8 cellular contexts compared by ENCODE assay signal in the genomic region with DNA sequence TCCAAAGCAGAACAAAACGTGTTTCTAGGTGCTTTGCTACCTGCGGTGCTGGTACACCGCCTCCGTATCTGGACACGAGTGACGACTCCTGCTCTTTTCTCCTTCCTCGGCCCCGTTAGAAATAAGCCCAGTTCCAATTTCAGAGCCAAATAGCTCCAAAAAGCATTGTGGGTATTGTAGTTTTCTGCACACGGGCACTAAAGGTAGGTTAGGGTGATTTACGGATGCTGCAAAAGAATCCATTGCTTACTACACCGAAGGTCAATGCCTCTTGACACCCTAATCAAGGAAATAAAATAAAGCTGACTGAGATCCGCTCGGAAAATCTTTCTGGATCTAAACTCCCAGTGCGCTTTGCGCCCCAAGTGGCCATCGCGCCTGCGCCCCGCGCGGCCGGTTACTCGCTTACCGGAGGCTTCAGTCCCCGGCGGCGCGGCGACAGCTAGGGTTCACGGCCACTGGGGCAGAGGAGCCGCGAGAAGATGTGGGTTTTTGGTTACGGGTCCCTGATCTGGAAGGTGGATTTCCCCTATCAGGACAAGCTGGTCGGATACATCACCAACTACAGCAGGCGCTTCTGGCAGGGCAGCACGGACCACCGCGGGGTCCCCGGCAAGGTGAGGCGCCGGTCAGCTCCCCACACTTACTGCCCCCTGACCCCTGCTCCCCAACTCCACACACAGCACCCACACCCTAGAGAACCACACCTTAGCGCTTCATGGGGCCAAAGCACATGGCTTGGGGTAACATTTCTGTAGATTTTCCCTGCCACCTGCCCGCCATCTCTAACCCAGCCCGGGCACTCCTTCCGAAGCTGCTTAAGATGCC. TPM values are rescaled to one million over a fixed set of nuclear protein-coding genes. Genes with fewer than 3 reads are reported as not detected.
DNase-seq lines count a peak whose midpoint lies in the region; ATAC-seq and TF ChIP-seq lines count a peak whose summit lies in the region.

A gene (plus strand): TSS at position 400 of the 828 bp plus-strand sequence. CDS start 83 bp downstream, at position 483.

- H3K9me3 ChIP-seq in AG04450 (ENCODE audit: control insufficient read depth, insufficient read depth, low read length) (no peaks in the 10 kb centered on the region), breast epithelium (no peaks in the 10 kb centered on the region), smooth muscle cell (replicated peaks; ENCODE audit: low read depth) (no peaks in the 10 kb centered on the region)

- peak within 1 kb of the TSS; percentile 88 for H3K4me2 ChIP-seq in smooth muscle cell

- peaks cover 5% of the 10 kb centered on the region for H3F3A ChIP-seq in smooth muscle cell (ENCODE audit: low read depth)

- POLR2A ChIA-PET in AG04450 (lab: Yijun Ruan, JAX): interaction anchor here (0.8 to 1.2 kb wide), 2 partner anchors 9 to 19 kb away, joined by 3 to 4 read pairs; a partner anchor contains a TSS

- H3K36me3 ChIP-seq in breast epithelium: no peaks in the 10 kb centered on the region
- H3K36me3 ChIP-seq in smooth muscle cell (ENCODE audit: low read depth): no peaks in the 10 kb centered on the region

- H3K4me3 ChIP-seq in AG04450 (ENCODE audit: low read depth, low read length): peak within 1 kb of the TSS; percentile 87
- H3K4me3 ChIP-seq in breast epithelium: peak within 1 kb of the TSS; percentile 59 to 93 (median 81)
- H3K4me3 ChIP-seq in smooth muscle cell: peak within 1 kb of the TSS; percentile 77

- peaks cover 17% of the 10 kb centered on the region for H3K79me2 ChIP-seq in smooth muscle cell (ENCODE audit: low read depth)

- H3K27ac ChIP-seq in AG04450 (ENCODE audit: low read depth, low read length) (peak within 1 kb of the TSS; percentile 55), VCaP (peak within 1 kb of the TSS; percentile 80), breast epithelium (peak within 1 kb of the TSS; percentile 71 to 80), smooth muscle cell (ENCODE audit: low read depth) (peak within 1 kb of the TSS; percentile 0)

- WGBS in smooth muscle cell (ENCODE audit: low lambda C conversion rate): under 1% methylated on average over 38 of the region's 45 CpGs

- intact Hi-C loops in breast epithelium (cut with DNase I; ENCODE audit: low total_unique reads): no loop called here

- no peak for TF ChIP-seq POLR2A in breast epithelium (IDR thresholded peaks at IDR 0.05)

- CTCF ChIA-PET in AG04450 (lab: Charles Lee): interaction anchor here (0.6 to 1.1 kb wide), 2 partner anchors 17 to 50 kb away, joined by 3 read pairs; no protein-coding TSS in a partner anchor

- H3K4me1 ChIP-seq in breast epithelium: no peaks in the 10 kb centered on the region
- peaks cover 12% of the 10 kb centered on the region for H3K4me1 ChIP-seq in smooth muscle cell (ENCODE audit: low read depth)

- ATAC-seq in GM18870 (IDR thresholded peaks at IDR 0.05; ENCODE audit: unreplicated experiment): peak; percentile 87
- ATAC-seq in HG03108 (IDR thresholded peaks at IDR 0.05; ENCODE audit: unreplicated experiment): peak; percentile 91

- H2AFZ ChIP-seq in smooth muscle cell (ENCODE audit: low read depth): peak within 1 kb of the TSS; percentile 96

- H4K20me1 ChIP-seq in smooth muscle cell (ENCODE audit: low read depth): peaks cover 22% of the 10 kb centered on the region

- DNase-seq in AG04450 (ENCODE audit: low read depth, low spot score) (peak; percentile 33), NCI-H2171 treated with DMSO at 0.1 percent for 48 hours (lab: John Stamatoyannopoulos, UW) (peak; percentile 96), breast epithelium (ENCODE audit: low spot score in 2 of 2) (peak; percentile 61 to 77), iPS-NIHi7 (ENCODE audit: extremely low spot score) (peak; percentile 86), smooth muscle cell (lab: John Stamatoyannopoulos, UW; ENCODE audit: unreplicated experiment) (peak; percentile 34)

- H3K27me3 ChIP-seq in AG04450 (ENCODE audit: control insufficient read depth, insufficient read depth, low read length) (no peaks in the 10 kb centered on the region), breast epithelium (no peaks in the 10 kb centered on the region), smooth muscle cell (ENCODE audit: low read depth) (no peaks in the 10 kb centered on the region)

- H3K9ac ChIP-seq in smooth muscle cell (ENCODE audit: low read depth): peak within 1 kb of the TSS; percentile 37

- TF ChIP-seq CTCF in AG04450 (IDR thresholded peaks at IDR 0.05; ENCODE audit: low read depth, low read length) (peak; percentile 54), VCaP (conservative IDR thresholded peaks at IDR 0.05) (peak; percentile 25; the same call in 1 of the 2 replicates), breast epithelium (IDR thresholded peaks at IDR 0.05) (peak; percentile 14 to 59 (median 50)), smooth muscle cell (IDR thresholded peaks at IDR 0.05; ENCODE audit: borderline replicate concordance, insufficient read depth, poor library complexity, severe bottlenecking) (peak; percentile 22)

RNA-seq across cellular contexts. Expression of the gene that starts here (rescaled TPM):
- polyA plus RNA-seq in AG04450 (2011; rRNA removed): 2.4 and 3.6 TPM in 2 replicates
- 0.61 and 1.4 TPM in 2 replicates for polyA minus RNA-seq in AG04450 (2011; rRNA and poly(A)+ RNA removed)
- 1 to 10 TPM; 1.2 to 5.1 (median 2.0) TPM for total RNA-seq in breast epithelium
- 0.54 and 2.9 TPM in 2 replicates for total RNA-seq in smooth muscle cell
- polyA plus RNA-seq in smooth muscle cell: 0.97 and 2.7 TPM in 2 replicates

Comparison
In these comparisons a context has a peak if more than half of its experiments do, and no peak if none do; other contexts are left out.
1. Peak in every context shown above with its lines: DNase-seq, ATAC-seq, H3K4me3 ChIP-seq and H3K27ac ChIP-seq.
2. DNase-seq: peak in every context shown above with its lines; median percentile 96 in NCI-H2171 treated with DMSO at 0.1 percent for 48 hours; 86 in iPS-NIHi7; 69 in breast epithelium; 34 in smooth muscle cell; 33 in AG04450.
3. H3K27ac ChIP-seq: peak in every context shown above with its lines; median percentile 80 in VCaP; 76 in breast epithelium; 55 in AG04450; 0 in smooth muscle cell.